21 cellular contexts compared by ENCODE assay signal in genomic region chr10:84606428-84606827, GRCh38.
"Had no signal": no experiment of that assay in that cellular context is flagged by ENCODE, and none has a peak within 500 bp of the region (broad histone marks: within the 10 kb centered on the region; RNA-seq: fewer than 3 reads in every experiment).

No MANE protein-coding gene starts in this region.

- H3K4me3 Mint-ChIP-seq: activated CD4-positive, alpha-beta T cell treated with anti-CD3 and anti-CD28 coated beads for 36 hours; activated CD8-positive, alpha-beta T cell treated with anti-CD3 and anti-CD28 coated beads for 36 hours; activated naive CD8-positive, alpha-beta T cell treated with anti-CD3 and anti-CD28 coated beads, Interleukin-2, amount 10 ng/mL, durations not matched to agents 7 days and 5 days; activated T-cell treated with anti-CD3 and anti-CD28 coated beads, Interleukin-2, amount 50 U/mL, for 72 hours; natural killer cell treated with Interleukin-12 subunit alpha and Interleukin-12 subunit beta and Interleukin-15 and Interleukin-18, amount 100 ng/mL, for 72 hours; type B pancreatic cell had no signal

- H3K9me3 Mint-ChIP-seq: activated CD8-positive, alpha-beta T cell treated with anti-CD3 and anti-CD28 coated beads for 36 hours; activated naive CD8-positive, alpha-beta T cell treated with anti-CD3 and anti-CD28 coated beads, Interleukin-2, amount 10 ng/mL, durations not matched to agents 7 days and 5 days; activated T-cell treated with anti-CD3 and anti-CD28 coated beads, Interleukin-2, amount 50 U/mL, for 72 hours; natural killer cell treated with Interleukin-12 subunit alpha and Interleukin-12 subunit beta and Interleukin-15 and Interleukin-18, amount 100 ng/mL, for 72 hours; type B pancreatic cell had no signal

- H3K36me3 Mint-ChIP-seq: activated naive CD8-positive, alpha-beta T cell treated with anti-CD3 and anti-CD28 coated beads, Interleukin-2, amount 10 ng/mL, durations not matched to agents 7 days and 5 days; natural killer cell treated with Interleukin-12 subunit alpha and Interleukin-12 subunit beta and Interleukin-15 and Interleukin-18, amount 100 ng/mL, for 72 hours; type B pancreatic cell had no signal

- H3K4me1 Mint-ChIP-seq: activated CD4-positive, alpha-beta T cell treated with anti-CD3 and anti-CD28 coated beads for 36 hours; activated naive CD8-positive, alpha-beta T cell treated with anti-CD3 and anti-CD28 coated beads, Interleukin-2, amount 10 ng/mL, durations not matched to agents 7 days and 5 days had no signal

- H3K36me3 ChIP-seq: esophagus squamous epithelium, right lobe of liver, spleen had no signal

- H3K4me1 ChIP-seq: esophagus squamous epithelium, psoas muscle, spleen had no signal

- H3K27ac ChIP-seq: dorsolateral prefrontal cortex, esophagus squamous epithelium, psoas muscle, right lobe of liver, spleen had no signal

- H3K9me3 ChIP-seq: esophagus squamous epithelium, psoas muscle, right lobe of liver, spleen had no signal

- DNase-seq: activated CD4-positive, alpha-beta T cell treated with anti-CD3 and anti-CD28 coated beads for 36 hours; activated CD8-positive, alpha-beta memory T cell treated with anti-CD3 and anti-CD28 coated beads, Interleukin-2, amount 50 U/mL, for 4 hours; activated CD8-positive, alpha-beta T cell treated with anti-CD3 and anti-CD28 coated beads for 36 hours; activated gamma-delta T cell treated with Interleukin-2 at 50 U/mL for 16 hours; activated naive CD8-positive, alpha-beta T cell treated with anti-CD3 and anti-CD28 coated beads, Interleukin-2, amount 10 ng/mL, durations not matched to agents 7 days and 5 days; activated T-cell treated with anti-CD3 and anti-CD28 coated beads, Interleukin-2, amount 50 U/mL, for 72 hours; anterior cingulate cortex; dorsolateral prefrontal cortex; esophagus squamous epithelium; foreskin fibroblast; left colon; occipital lobe; psoas muscle; spleen; stimulated activated CD4-positive, alpha-beta T cell treated with anti-CD3 and anti-CD28 coated beads, Interleukin-1b, Interleukin-23, amount 100 ng/mL, for 48 hours; stimulated activated naive CD4-positive, alpha-beta T cell; substantia nigra; T-helper 9 cell had no signal

- H3K27ac Mint-ChIP-seq: activated CD4-positive, alpha-beta T cell treated with anti-CD3 and anti-CD28 coated beads for 36 hours; activated CD8-positive, alpha-beta T cell treated with anti-CD3 and anti-CD28 coated beads for 36 hours; activated naive CD8-positive, alpha-beta T cell treated with anti-CD3 and anti-CD28 coated beads, Interleukin-2, amount 10 ng/mL, durations not matched to agents 7 days and 5 days; activated T-cell treated with anti-CD3 and anti-CD28 coated beads, Interleukin-2, amount 50 U/mL, for 72 hours; natural killer cell treated with Interleukin-12 subunit alpha and Interleukin-12 subunit beta and Interleukin-15 and Interleukin-18, amount 100 ng/mL, for 72 hours; type B pancreatic cell had no signal

- H3K4me3 ChIP-seq: dorsolateral prefrontal cortex, esophagus squamous epithelium, psoas muscle, right lobe of liver, spleen had no signal

- H3K27me3 ChIP-seq: right lobe of liver had no signal
